12 cellular contexts compared by ENCODE assay signal in the genomic region with DNA sequence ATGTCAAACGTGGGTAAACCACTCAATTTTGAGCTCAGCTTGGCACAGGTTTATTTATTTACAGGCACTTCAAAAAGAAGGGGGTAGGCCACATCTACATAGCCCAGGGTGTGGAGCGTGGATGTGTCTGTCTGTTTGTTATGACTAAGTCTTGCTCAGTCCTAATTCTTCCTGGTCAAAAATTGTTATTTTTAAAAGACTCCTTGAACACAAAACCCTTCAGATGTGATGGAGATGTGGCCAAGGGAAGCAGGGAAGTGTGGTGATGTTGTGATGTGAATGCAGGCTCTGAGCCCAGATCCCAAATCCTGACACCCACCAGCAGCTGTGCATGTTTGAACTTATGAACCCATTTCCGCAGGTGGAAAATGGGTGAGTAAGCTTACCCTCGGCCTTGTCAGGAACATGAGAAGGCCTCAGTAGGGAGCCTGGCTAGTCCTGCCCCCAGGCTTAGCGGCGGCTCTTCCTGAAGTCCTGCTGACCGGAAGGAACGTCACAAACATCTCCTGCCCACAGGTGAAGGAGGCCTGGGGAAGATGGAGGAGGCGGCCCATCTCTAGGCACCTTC.
A peak's percentile ranks its signal among the peaks of the same experiment; 100 is the strongest.
DNase-seq lines count a peak whose midpoint lies in the region; FAIRE-seq and TF ChIP-seq lines count a peak whose summit lies in the region.
"Had no signal": no experiment of that assay in that cellular context is flagged by ENCODE, and none has a peak within 500 bp of the region (broad histone marks: within the 10 kb centered on the region; RNA-seq: fewer than 3 reads in every experiment).

No MANE protein-coding gene starts in this region.

- no peak overlapping the region for H3K27ac Mint-ChIP-seq in activated T-helper 2 cell treated with anti-CD3 and anti-CD28 coated beads, Interferon-gamma antibody, Interleukin-2, Interleukin-4, amounts not matched to agents 10 μg/mL and 5 μg/mL and 100 μg/mL, durations not matched to agents 14 hours and 24 hours and 36 hours

- H3K4me1 Mint-ChIP-seq in activated T-helper 2 cell treated with anti-CD3 and anti-CD28 coated beads, Interferon-gamma antibody, Interleukin-2, Interleukin-4, amounts not matched to agents 10 μg/mL and 5 μg/mL and 100 μg/mL, durations not matched to agents 14 hours and 24 hours and 36 hours (ENCODE audit: low read depth), result peaks cover 3% of the 10 kb centered on the region

- intact Hi-C loops in breast epithelium (cut with DNase I; ENCODE audit: low total_unique reads), result loop anchor here (10.0 kb wide), 1 partner anchor 1036 kb away; no protein-coding TSS in a partner anchor
- intact Hi-C loops in activated T-helper 2 cell treated with anti-CD3 and anti-CD28 coated beads, Interferon-gamma antibody, Interleukin-2, Interleukin-4, amounts not matched to agents 10 μg/mL and 5 μg/mL and 100 μg/mL, durations not matched to agents 14 hours and 24 hours and 36 hours (cut with micrococcal nuclease), result loop anchor here (10.0 kb wide), 1 partner anchor 276 kb away; no protein-coding TSS in a partner anchor
- intact Hi-C loops in uterus (cut with DNase I; ENCODE audit: low total_unique reads), result loop anchor here (5.0 kb wide), 1 partner anchor 1029 kb away; no protein-coding TSS in a partner anchor

- H3K4me1 ChIP-seq in breast epithelium (peaks cover 0 to 3% of the 10 kb centered on the region in 2 donors), BE2C (no peaks in the 10 kb centered on the region), uterus (no peaks in the 10 kb centered on the region)

- H3K4me3 ChIP-seq in breast epithelium, result no peak overlapping the region
- H3K4me3 ChIP-seq in BE2C (ENCODE audit: low read depth, low read length), result no peak overlapping the region
- H3K4me3 ChIP-seq in uterus, result no peak overlapping the region
- H3K4me3 ChIP-seq: suprapubic skin had no signal

- H3K36me3 ChIP-seq in breast epithelium, result no peaks in the 10 kb centered on the region
- H3K36me3 ChIP-seq in BE2C, result no peaks in the 10 kb centered on the region
- no peaks in the 10 kb centered on the region for H3K36me3 ChIP-seq in uterus
- H3K36me3 ChIP-seq: suprapubic skin had no signal

- no peak for FAIRE-seq in GM12891 (lab: Jason Lieb, UNC)

- no peaks in the 10 kb centered on the region for H3K9me3 Mint-ChIP-seq in activated T-helper 2 cell treated with anti-CD3 and anti-CD28 coated beads, Interferon-gamma antibody, Interleukin-2, Interleukin-4, amounts not matched to agents 10 μg/mL and 5 μg/mL and 100 μg/mL, durations not matched to agents 14 hours and 24 hours and 36 hours

- TF ChIP-seq POLR2A in breast epithelium (IDR thresholded peaks at IDR 0.05) (no peak), GM12891 (IDR thresholded peaks at IDR 0.05; ENCODE audit: low read depth, low read length) (no peak), uterus (IDR thresholded peaks at IDR 0.05) (no peak)

- no peaks in the 10 kb centered on the region for H3K36me3 Mint-ChIP-seq in activated T-helper 2 cell treated with anti-CD3 and anti-CD28 coated beads, Interferon-gamma antibody, Interleukin-2, Interleukin-4, amounts not matched to agents 10 μg/mL and 5 μg/mL and 100 μg/mL, durations not matched to agents 14 hours and 24 hours and 36 hours (ENCODE audit: low read depth)

- no peak overlapping the region for H3K4me3 Mint-ChIP-seq in activated T-helper 2 cell treated with anti-CD3 and anti-CD28 coated beads, Interferon-gamma antibody, Interleukin-2, Interleukin-4, amounts not matched to agents 10 μg/mL and 5 μg/mL and 100 μg/mL, durations not matched to agents 14 hours and 24 hours and 36 hours (ENCODE audit: low read depth)

- H3K27me3 Mint-ChIP-seq in activated T-helper 2 cell treated with anti-CD3 and anti-CD28 coated beads, Interferon-gamma antibody, Interleukin-2, Interleukin-4, amounts not matched to agents 10 μg/mL and 5 μg/mL and 100 μg/mL, durations not matched to agents 14 hours and 24 hours and 36 hours (ENCODE audit: low read depth), result peaks cover 23% of the 10 kb centered on the region

- H3K27ac ChIP-seq in breast epithelium (peak overlapping the region; percentile 5 to 54), uterus (no peak overlapping the region)
- H3K27ac ChIP-seq: suprapubic skin had no signal

- H3K27me3 ChIP-seq in breast epithelium (no peaks in the 10 kb centered on the region), BE2C (no peaks in the 10 kb centered on the region), uterus (no peaks in the 10 kb centered on the region)
- H3K27me3 ChIP-seq: suprapubic skin had no signal

- DNase-seq in A172 (ENCODE audit: low spot score) (peak; percentile 73), M059J (ENCODE audit: low read depth) (peak; percentile 84), breast epithelium (ENCODE audit: low spot score in 2 of 2) (no peak), kidney tubule cell (ENCODE audit: low spot score) (peak; percentile 49), GM12891 (ENCODE audit: insufficient read length, low spot score) (no peak), BE2C (no peak), uterus (no peak)
- no peak for DNase-seq in activated T-helper 2 cell treated with anti-CD3 and anti-CD28 coated beads, Interferon-gamma antibody, Interleukin-2, Interleukin-4, amounts not matched to agents 10 μg/mL and 5 μg/mL and 100 μg/mL, durations not matched to agents 14 hours and 24 hours and 36 hours (ENCODE audit: low spot score)
- DNase-seq: activated CD4-positive, CD25-positive, alpha-beta regulatory T cell; central memory CD4-positive, alpha-beta T cell; SIG-M5 had no signal

- H3K9me3 ChIP-seq in breast epithelium (no peaks in the 10 kb centered on the region), BE2C (no peaks in the 10 kb centered on the region), uterus (no peaks in the 10 kb centered on the region)
- H3K9me3 ChIP-seq: suprapubic skin had no signal

- TF ChIP-seq CTCF in breast epithelium (IDR thresholded peaks at IDR 0.05) (no peak), BE2C (IDR thresholded peaks at IDR 0.05; ENCODE audit: low read depth, low read length) (no peak), uterus (IDR thresholded peaks at IDR 0.05) (no peak)

TF ChIP-seq in GM12891, 5 proteins besides CTCF, POLR2A, EP300 and RAD21:
- TF ChIP-seq PAX5 (IDR thresholded peaks at IDR 0.05; ENCODE audit: insufficient read depth, low read length, severe bottlenecking) (no peak), SPI1 (IDR thresholded peaks at IDR 0.05; ENCODE audit: low read depth, low read length) (no peak), TAF1 (IDR thresholded peaks at IDR 0.05; ENCODE audit: low read depth, low read length) (no peak), POU2F2 (IDR thresholded peaks at IDR 0.05; ENCODE audit: low read depth, low read length) (no peak), POLR2AphosphoS5 (IDR thresholded peaks at IDR 0.05; ENCODE audit: low read depth, low read length) (no peak)

Comparison
In these comparisons a context has a peak if more than half of its experiments do, and no peak if none do; other contexts are left out.
1. DNase-seq: peak in A172 (single experiment), M059J (single experiment) and kidney tubule cell (single experiment); none in breast epithelium (0 of 2), activated T-helper 2 cell treated with anti-CD3 and anti-CD28 coated beads, Interferon-gamma antibody, Interleukin-2, Interleukin-4, amounts not matched to agents 10 μg/mL and 5 μg/mL and 100 μg/mL, durations not matched to agents 14 hours and 24 hours and 36 hours (single experiment), GM12891 (single experiment), BE2C (single experiment) and uterus (0 of 2).
2. H3K27ac ChIP-seq: peak in breast epithelium (2 of 2); none in uterus (0 of 2).